In the genomic region with DNA sequence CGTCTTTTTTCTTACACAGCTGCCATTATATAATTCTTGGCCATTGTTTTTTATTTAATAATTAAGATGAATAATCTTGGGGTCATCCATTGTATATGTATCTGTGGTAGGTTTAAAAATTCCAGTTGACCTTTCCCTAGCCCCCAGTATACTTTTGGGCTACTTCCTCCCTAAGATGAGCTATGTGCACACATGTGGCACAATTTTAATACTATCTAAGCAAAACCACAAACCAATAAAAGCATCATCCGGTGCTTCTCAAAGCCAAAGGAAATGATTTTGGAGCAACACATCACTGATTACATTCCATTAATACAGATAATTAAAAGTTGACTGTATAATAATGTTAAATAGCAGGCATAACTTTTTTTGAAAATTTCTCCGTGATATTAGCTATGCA, we compare ENCODE assay signal across 25 cellular contexts.
"Had no signal": no experiment of that assay in that cellular context is flagged by ENCODE, and none has a peak within 500 bp of the region (broad histone marks: within the 10 kb centered on the region; RNA-seq: fewer than 3 reads in every experiment).

No MANE protein-coding gene starts in this region.

- H3K27me3 Mint-ChIP-seq: activated CD4-positive, alpha-beta memory T cell treated with anti-CD3 and anti-CD28 coated beads for 36 hours; activated CD4-positive, alpha-beta T cell treated with anti-CD3 and anti-CD28 coated beads, Interleukin-2, amount 10 ng/mL, durations not matched to agents 24 days and 14 days; activated T-cell treated with anti-CD3 and anti-CD28 coated beads, Interleukin-2, amount 50 U/mL, for 24 hours; natural killer cell treated with Interleukin-12 subunit alpha and Interleukin-12 subunit beta and Interleukin-15 and Interleukin-18, amount 100 ng/mL, for 72 hours had no signal

- H3K27ac Mint-ChIP-seq: activated CD4-positive, alpha-beta memory T cell treated with anti-CD3 and anti-CD28 coated beads for 36 hours; activated CD4-positive, alpha-beta T cell treated with anti-CD3 and anti-CD28 coated beads, Interleukin-2, amount 10 ng/mL, durations not matched to agents 24 days and 14 days; activated T-cell treated with anti-CD3 and anti-CD28 coated beads, Interleukin-2, amount 50 U/mL, for 24 hours; natural killer cell treated with Interleukin-12 subunit alpha and Interleukin-12 subunit beta and Interleukin-15 and Interleukin-18, amount 100 ng/mL, for 72 hours had no signal

- H3K36me3 ChIP-seq: brain microvascular endothelial cell, gastrocnemius medialis, right atrium auricular region, thoracic aorta had no signal

- H3K9me3 Mint-ChIP-seq: activated CD4-positive, alpha-beta memory T cell treated with anti-CD3 and anti-CD28 coated beads for 36 hours; activated CD4-positive, alpha-beta T cell treated with anti-CD3 and anti-CD28 coated beads, Interleukin-2, amount 10 ng/mL, durations not matched to agents 24 days and 14 days; natural killer cell treated with Interleukin-12 subunit alpha and Interleukin-12 subunit beta and Interleukin-15 and Interleukin-18, amount 100 ng/mL, for 72 hours had no signal

- DNase-seq: activated CD4-positive, alpha-beta memory T cell treated with anti-CD3 and anti-CD28 coated beads for 36 hours; activated CD4-positive, alpha-beta T cell treated with anti-CD3 and anti-CD28 coated beads, Interleukin-2, amount 10 ng/mL, durations not matched to agents 24 days and 14 days; activated CD4-positive, CD25-positive, alpha-beta regulatory T cell treated with anti-CD3 and anti-CD28 coated beads, Interleukin-2, amount 50 U/mL, for 72 hours; activated CD8-positive, alpha-beta memory T cell treated with anti-CD3 and anti-CD28 coated beads, Interleukin-2, amount 50 U/mL, for 48 hours; activated gamma-delta T cell; activated naive CD4-positive, alpha-beta T cell treated with anti-CD3 and anti-CD28 coated beads, Interleukin-2, amount 50 U/mL, for 16 hours; activated T-cell treated with anti-CD3 and anti-CD28 coated beads, Interleukin-2, amount 50 U/mL, for 24 hours; amniotic stem cell; brain microvascular endothelial cell; esophagus squamous epithelium; gastrocnemius medialis; glutamatergic neuron; left lung; mesendoderm; mucosa of descending colon; spleen; stimulated activated naive CD8-positive, alpha-beta T cell treated with anti-CD3 and anti-CD28 coated beads, Interleukin-15, Interleukin-2, amounts not matched to agents 100 U/mL and 50 U/mL, for 24 hours; T1000 had no signal

- H3K4me3 Mint-ChIP-seq: activated CD4-positive, alpha-beta memory T cell treated with anti-CD3 and anti-CD28 coated beads for 36 hours; activated CD4-positive, alpha-beta T cell treated with anti-CD3 and anti-CD28 coated beads, Interleukin-2, amount 10 ng/mL, durations not matched to agents 24 days and 14 days; activated T-cell treated with anti-CD3 and anti-CD28 coated beads, Interleukin-2, amount 50 U/mL, for 24 hours; natural killer cell treated with Interleukin-12 subunit alpha and Interleukin-12 subunit beta and Interleukin-15 and Interleukin-18, amount 100 ng/mL, for 72 hours had no signal

- FAIRE-seq: astrocyte, islet of Langerhans, urothelium cell line had no signal

- H3K27me3 ChIP-seq: brain microvascular endothelial cell, esophagus squamous epithelium, gastrocnemius medialis, left lung, right atrium auricular region, spleen had no signal

- H3K9me3 ChIP-seq: esophagus squamous epithelium, gastrocnemius medialis, left lung, mucosa of descending colon, right atrium auricular region, spleen, thoracic aorta had no signal

- H3K27ac ChIP-seq: brain microvascular endothelial cell, esophagus squamous epithelium, gastrocnemius medialis, left lung, right atrium auricular region, spleen, thoracic aorta had no signal

- H3K4me3 ChIP-seq: esophagus squamous epithelium, gastrocnemius medialis, left lung, lung, mucosa of descending colon, right atrium auricular region, spleen, thoracic aorta had no signal

- H3K4me1 ChIP-seq: gastrocnemius medialis, right atrium auricular region had no signal
